ENCODE assay signal across 10 cellular contexts in genomic region chr12:24798335-24798734, GRCh38.
DNase-seq lines count a peak whose midpoint lies in the region; ATAC-seq and TF ChIP-seq lines count a peak whose summit lies in the region.
"Had no signal": no experiment of that assay in that cellular context is flagged by ENCODE, and none has a peak within 500 bp of the region (broad histone marks: within the 10 kb centered on the region; RNA-seq: fewer than 3 reads in every experiment).

No MANE protein-coding gene starts in this region.

- H3K27ac ChIP-seq in upper lobe of right lung, result no peak overlapping the region

- peak; percentile 33 to 68 for ATAC-seq in activated naive CD4-positive, alpha-beta T cell treated with anti-CD3 and anti-CD28 coated beads, Interleukin-2, amount 50 U/mL, for 72 hours
- ATAC-seq in HG02610 (IDR thresholded peaks at IDR 0.05; ENCODE audit: unreplicated experiment), result peak; percentile 89
- ATAC-seq in HG03565 (IDR thresholded peaks at IDR 0.05; ENCODE audit: unreplicated experiment), result peak; percentile 84
- ATAC-seq in upper lobe of right lung, result peak; percentile 46

- H3K36me3 ChIP-seq in upper lobe of right lung, result no peaks in the 10 kb centered on the region

- H3K9me3 Mint-ChIP-seq in activated naive CD4-positive, alpha-beta T cell treated with anti-CD3 and anti-CD28 coated beads, Interleukin-2, amount 50 U/mL, for 72 hours, result peaks cover 0 to 16% of the 10 kb centered on the region in 2 donors
- H3K9me3 Mint-ChIP-seq in activated naive CD4-positive, alpha-beta T cell treated with anti-CD3 and anti-CD28 coated beads, Interleukin-2, amount 10 ng/mL, durations not matched to agents 7 days and 5 days, result peaks cover 14% of the 10 kb centered on the region
- H3K9me3 Mint-ChIP-seq in activated naive CD4-positive, alpha-beta T cell treated with anti-CD3 and anti-CD28 coated beads for 36 hours, result peaks cover 8% of the 10 kb centered on the region

- DNase-seq in activated naive CD4-positive, alpha-beta T cell treated with anti-CD3 and anti-CD28 coated beads, Interleukin-2, amount 50 U/mL, for 72 hours (ENCODE audit: low spot score in 2 of 2), result no peak
- DNase-seq in activated naive CD4-positive, alpha-beta T cell treated with anti-CD3 and anti-CD28 coated beads, Interleukin-2, amount 10 ng/mL, durations not matched to agents 7 days and 5 days, result no peak
- DNase-seq in upper lobe of right lung (no peak), NCI-H226 (no peak)
- no peak for DNase-seq in stimulated activated CD4-positive, alpha-beta T cell treated with anti-CD3 and anti-CD28 coated beads, Interleukin-4, amount 100 ng/mL, for 1 hour
- DNase-seq in activated naive CD4-positive, alpha-beta T cell treated with anti-CD3 and anti-CD28 coated beads for 36 hours, result no peak
- DNase-seq: midbrain, NCI-H2171 treated with DMSO at 0.1 percent for 48 hours had no signal

- CTCF ChIA-PET in activated naive CD4-positive, alpha-beta T cell treated with anti-CD3 and anti-CD28 coated beads, Interleukin-2, amount 10 ng/mL, durations not matched to agents 7 days and 5 days (lab: Charles Lee), result no interaction called here
- CTCF ChIA-PET in activated naive CD4-positive, alpha-beta T cell treated with anti-CD3 and anti-CD28 coated beads for 36 hours (lab: Charles Lee), result no interaction called here

- H3K4me1 ChIP-seq in upper lobe of right lung, result no peaks in the 10 kb centered on the region

- H3K36me3 Mint-ChIP-seq in activated naive CD4-positive, alpha-beta T cell treated with anti-CD3 and anti-CD28 coated beads, Interleukin-2, amount 50 U/mL, for 72 hours, result peaks cover 0 to 15% of the 10 kb centered on the region in 2 donors
- peaks cover 10% of the 10 kb centered on the region for H3K36me3 Mint-ChIP-seq in activated naive CD4-positive, alpha-beta T cell treated with anti-CD3 and anti-CD28 coated beads, Interleukin-2, amount 10 ng/mL, durations not matched to agents 7 days and 5 days
- no peaks in the 10 kb centered on the region for H3K36me3 Mint-ChIP-seq in activated naive CD4-positive, alpha-beta T cell treated with anti-CD3 and anti-CD28 coated beads for 36 hours (ENCODE audit: low read depth)

- no peak overlapping the region for H3K4me3 ChIP-seq in upper lobe of right lung

- peaks cover 39% of the 10 kb centered on the region for H3K4me1 Mint-ChIP-seq in activated naive CD4-positive, alpha-beta T cell treated with anti-CD3 and anti-CD28 coated beads, Interleukin-2, amount 10 ng/mL, durations not matched to agents 7 days and 5 days
- H3K4me1 Mint-ChIP-seq in activated naive CD4-positive, alpha-beta T cell treated with anti-CD3 and anti-CD28 coated beads for 36 hours (ENCODE audit: low read depth), result peaks cover 16% of the 10 kb centered on the region

- intact Hi-C loops in upper lobe of right lung (cut with DNase I), result no loop called here
- intact Hi-C loops in activated naive CD4-positive, alpha-beta T cell treated with anti-CD3 and anti-CD28 coated beads for 36 hours (cut with micrococcal nuclease), result no loop called here

- no peak overlapping the region for H3K27ac Mint-ChIP-seq in activated naive CD4-positive, alpha-beta T cell treated with anti-CD3 and anti-CD28 coated beads, Interleukin-2, amount 50 U/mL, for 72 hours
- H3K27ac Mint-ChIP-seq in activated naive CD4-positive, alpha-beta T cell treated with anti-CD3 and anti-CD28 coated beads, Interleukin-2, amount 10 ng/mL, durations not matched to agents 7 days and 5 days, result no peak overlapping the region
- H3K27ac Mint-ChIP-seq in activated naive CD4-positive, alpha-beta T cell treated with anti-CD3 and anti-CD28 coated beads for 36 hours, result no peak overlapping the region

- H3K4me3 Mint-ChIP-seq in activated naive CD4-positive, alpha-beta T cell treated with anti-CD3 and anti-CD28 coated beads, Interleukin-2, amount 10 ng/mL, durations not matched to agents 7 days and 5 days, result no peak overlapping the region
- H3K4me3 Mint-ChIP-seq in activated naive CD4-positive, alpha-beta T cell treated with anti-CD3 and anti-CD28 coated beads for 36 hours, result no peak overlapping the region

- no peaks in the 10 kb centered on the region for H3K27me3 Mint-ChIP-seq in activated naive CD4-positive, alpha-beta T cell treated with anti-CD3 and anti-CD28 coated beads, Interleukin-2, amount 10 ng/mL, durations not matched to agents 7 days and 5 days
- H3K27me3 Mint-ChIP-seq in activated naive CD4-positive, alpha-beta T cell treated with anti-CD3 and anti-CD28 coated beads for 36 hours (ENCODE audit: low read depth), result no peaks in the 10 kb centered on the region

- no peaks in the 10 kb centered on the region for H3K9me3 ChIP-seq in upper lobe of right lung

- H3K27me3 ChIP-seq in upper lobe of right lung, result no peaks in the 10 kb centered on the region

- no peak for TF ChIP-seq CTCF in upper lobe of right lung (IDR thresholded peaks at IDR 0.05)
